Comparison of ENCODE assay signal across 5 cellular contexts in the genomic region with DNA sequence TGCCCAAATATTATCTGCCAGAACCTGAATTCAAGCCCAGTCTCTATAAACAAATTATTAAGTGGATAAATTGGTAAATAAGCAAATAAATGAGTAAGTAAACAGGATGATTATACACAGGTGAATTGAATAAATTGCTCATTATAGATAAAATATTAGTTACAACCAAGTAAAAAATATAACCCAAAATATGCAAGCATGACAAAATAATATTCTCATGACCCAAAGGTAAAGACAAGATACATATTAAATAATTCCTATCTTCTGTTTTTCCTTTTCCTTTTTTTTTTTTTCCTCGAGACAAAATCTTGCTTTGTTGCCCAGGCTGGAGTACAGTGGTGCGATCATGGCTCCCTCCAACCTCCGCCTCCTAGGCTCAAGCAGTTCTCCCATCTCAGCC.
"Had no signal": no experiment of that assay in that cellular context is flagged by ENCODE, and none has a peak within 500 bp of the region (broad histone marks: within the 10 kb centered on the region; RNA-seq: fewer than 3 reads in every experiment).

No MANE protein-coding gene starts in this region.

- H3K4me3 ChIP-seq: GM12878 had no signal

- DNase-seq: GDM1, GF-D8 had no signal

- FAIRE-seq: GM12878, GM12891, GM12892 had no signal
